ENCODE assay signal across 8 cellular contexts in genomic region chr1:2228684-2229031, GRCh38.
DNase-seq lines count a peak whose midpoint lies in the region; ATAC-seq and TF ChIP-seq lines count a peak whose summit lies in the region.

No MANE protein-coding gene starts in this region.

- H4K20me1 ChIP-seq in DND-41 (ENCODE audit: insufficient read depth, low read length) = peaks cover 65% of the 10 kb centered on the region

- ATAC-seq in DND-41 (ENCODE audit: insufficient read depth, low read depth) (no peak; the same call in 2 of the 3 replicates), GM18909 (IDR thresholded peaks at IDR 0.05; ENCODE audit: poor library complexity, unreplicated experiment) (no peak)

- peak overlapping the region; percentile 50 to 91; a peak in 3 of 4 replicates for H3K4me3 ChIP-seq in DND-41 (ENCODE audit: low read depth in 1 of 2, low read length in 2 of 2)
- peak overlapping the region; percentile 96 for H3K4me3 ChIP-seq in coronary artery
- peak overlapping the region; percentile 70 to 73 for H3K4me3 ChIP-seq in muscle layer of colon (ENCODE audit: low read depth in 1 of 2, low read length in 2 of 2)

- H3K4me1 ChIP-seq in DND-41 (ENCODE audit: insufficient read depth, low read length) (peaks cover 51% of the 10 kb centered on the region), muscle layer of colon (ENCODE audit: insufficient read depth, low read length) (peaks cover 23% of the 10 kb centered on the region)

- TF ChIP-seq CTCF in DND-41 (IDR thresholded peaks at IDR 0.05; ENCODE audit: borderline replicate concordance, extremely low read depth, low read length, poor library complexity, severe bottlenecking) (no peak), coronary artery (IDR thresholded peaks at IDR 0.05) (no peak)

- H3K27ac ChIP-seq in DND-41 (ENCODE audit: low read length) (peak overlapping the region; percentile 63; the same call in 1 of the 2 replicates), coronary artery (peak overlapping the region; percentile 79 to 100), muscle layer of colon (ENCODE audit: low read depth, low read length) (peak overlapping the region; percentile 89)

- H3K4me2 ChIP-seq in DND-41 (ENCODE audit: insufficient read depth, low read length) = peak overlapping the region; percentile 78

- peak overlapping the region; percentile 64 for H2AFZ ChIP-seq in DND-41 (ENCODE audit: low read depth, low read length)

- H3K27me3 ChIP-seq in DND-41 (ENCODE audit: insufficient read depth, low read length, poor library complexity) (peaks cover 7% of the 10 kb centered on the region), muscle layer of colon (ENCODE audit: control insufficient read depth in 1 of 2, insufficient read depth in 2 of 2, low read length in 2 of 2) (no peaks in the 10 kb centered on the region)

- DNase-seq in DND-41 (peak; percentile 48), NCI-H69 (lab: John Stamatoyannopoulos, UW) (peak; percentile 52), coronary artery (ENCODE audit: low spot score) (no peak), SKM-1 (lab: John Stamatoyannopoulos, UW; ENCODE audit: unreplicated experiment) (no peak), MV-4-11 (lab: John Stamatoyannopoulos, UW) (no peak), globus pallidus (ENCODE audit: low spot score) (no peak)

- H3K9me3 ChIP-seq in DND-41 (ENCODE audit: insufficient read depth, low read length, severe bottlenecking) (no peaks in the 10 kb centered on the region), muscle layer of colon (ENCODE audit: low read length) (no peaks in the 10 kb centered on the region)

- H3K79me2 ChIP-seq in DND-41 (ENCODE audit: insufficient read depth, low read length) = peaks cover 51% of the 10 kb centered on the region

- H3K36me3 ChIP-seq in DND-41 (ENCODE audit: insufficient read depth, low read length) (peaks cover 18% of the 10 kb centered on the region; the same call in 1 of the 2 replicates), muscle layer of colon (ENCODE audit: insufficient read depth, low read length) (no peaks in the 10 kb centered on the region)

- H3K9ac ChIP-seq in DND-41 (ENCODE audit: low read depth, low read length) (peak overlapping the region; percentile 78), muscle layer of colon (ENCODE audit: low read length) (no peak overlapping the region)

Comparison
In these comparisons a context has a peak if more than half of its experiments do, and no peak if none do; other contexts are left out.
1. DNase-seq: peak in DND-41 (single experiment) and NCI-H69 (single experiment); none in coronary artery (single experiment), SKM-1 (single experiment), MV-4-11 (single experiment) and globus pallidus (single experiment).
2. Peak in every context shown above with its lines, with median percentiles within 50 percentile points of each other: H3K27ac ChIP-seq and H3K4me3 ChIP-seq.